8 cellular contexts compared by ENCODE assay signal in genomic region chr7:6448943-6449543, GRCh38. TPM values are rescaled to one million over a fixed set of nuclear protein-coding genes. Genes with fewer than 3 reads are reported as not detected.
DNase-seq lines count a peak whose midpoint lies in the region; ATAC-seq, FAIRE-seq and TF ChIP-seq lines count a peak whose summit lies in the region.

No MANE protein-coding gene starts in this region.

- H3K36me3 ChIP-seq in kidney (ENCODE audit: control insufficient read depth in 1 of 2, insufficient read depth in 2 of 2, low read length in 2 of 2) (peaks cover 0 to 7% of the 10 kb centered on the region in 2 donors), subcutaneous abdominal adipose tissue (ENCODE audit: control insufficient read depth in 5 of 5, insufficient read depth in 5 of 5, low read length in 5 of 5) (peaks cover 6 to 18% (median 11%) of the 10 kb centered on the region in 5 donors)

- H3K27ac Mint-ChIP-seq in activated CD4-positive, alpha-beta T cell treated with anti-CD3 and anti-CD28 coated beads for 36 hours, result peak overlapping the region; percentile 31
- H3K27ac Mint-ChIP-seq in activated CD4-positive, alpha-beta memory T cell treated with anti-CD3 and anti-CD28 coated beads for 36 hours, result no peak overlapping the region

- peak overlapping the region; percentile 94 for H3K4me3 Mint-ChIP-seq in activated CD4-positive, alpha-beta T cell treated with anti-CD3 and anti-CD28 coated beads for 36 hours
- peak overlapping the region; percentile 93 for H3K4me3 Mint-ChIP-seq in activated CD4-positive, alpha-beta memory T cell treated with anti-CD3 and anti-CD28 coated beads for 36 hours

- no peaks in the 10 kb centered on the region for H3K27me3 Mint-ChIP-seq in activated CD4-positive, alpha-beta T cell treated with anti-CD3 and anti-CD28 coated beads for 36 hours
- H3K27me3 Mint-ChIP-seq in activated CD4-positive, alpha-beta memory T cell treated with anti-CD3 and anti-CD28 coated beads for 36 hours, result no peaks in the 10 kb centered on the region

- TF ChIP-seq POLR2A in GM12891 (IDR thresholded peaks at IDR 0.05; ENCODE audit: low read depth, low read length), result no peak

- peaks cover 0 to 7% of the 10 kb centered on the region in 2 donors for H3K4me1 ChIP-seq in kidney (ENCODE audit: control insufficient read depth in 1 of 2, insufficient read depth in 1 of 2, low read depth in 1 of 2, low read length in 2 of 2)
- H3K4me1 ChIP-seq in subcutaneous abdominal adipose tissue (ENCODE audit: control insufficient read depth in 5 of 5, insufficient read depth in 5 of 5, low read length in 5 of 5), result peaks cover 0 to 22% (median 11%) of the 10 kb centered on the region in 5 donors

- no peak overlapping the region for H3K4me3 ChIP-seq in kidney (ENCODE audit: low read length in 2 of 2)
- no peak overlapping the region for H3K4me3 ChIP-seq in subcutaneous abdominal adipose tissue (ENCODE audit: low read depth in 1 of 5, low read length in 5 of 5)

- POLR2A ChIA-PET in activated CD4-positive, alpha-beta T cell treated with anti-CD3 and anti-CD28 coated beads for 36 hours (lab: Charles Lee), result no interaction called here
- POLR2A ChIA-PET in activated CD4-positive, alpha-beta memory T cell treated with anti-CD3 and anti-CD28 coated beads for 36 hours (lab: Charles Lee), result no interaction called here

- DNase-seq in activated CD4-positive, alpha-beta T cell treated with anti-CD3 and anti-CD28 coated beads for 36 hours, result no peak
- DNase-seq in activated CD4-positive, alpha-beta T cell treated with anti-CD3 and anti-CD28 coated beads for 48 hours, result no peak
- no peak for DNase-seq in activated CD4-positive, alpha-beta memory T cell treated with anti-CD3 and anti-CD28 coated beads for 36 hours
- DNase-seq in kidney, result peak; percentile 55
- DNase-seq in GM12891 (ENCODE audit: insufficient read length, low spot score), result no peak
- no peak for DNase-seq in activated CD8-positive, alpha-beta memory T cell treated with anti-CD3 and anti-CD28 coated beads, Interleukin-2, amount 50 U/mL, for 48 hours
- no peak for DNase-seq in NCI-H1417 (lab: John Stamatoyannopoulos, UW)

- no peak for TF ChIP-seq CTCF in kidney (IDR thresholded peaks at IDR 0.05; ENCODE audit: borderline replicate concordance, extremely low read depth, insufficient read depth)

- no peaks in the 10 kb centered on the region for H3K27me3 ChIP-seq in subcutaneous abdominal adipose tissue (ENCODE audit: control insufficient read depth in 5 of 5, insufficient read depth in 4 of 5, low read length in 5 of 5)

- no peaks in the 10 kb centered on the region for H3K9me3 Mint-ChIP-seq in activated CD4-positive, alpha-beta T cell treated with anti-CD3 and anti-CD28 coated beads for 36 hours (ENCODE audit: low read depth)
- no peaks in the 10 kb centered on the region for H3K9me3 Mint-ChIP-seq in activated CD4-positive, alpha-beta memory T cell treated with anti-CD3 and anti-CD28 coated beads for 36 hours

- H3K36me3 Mint-ChIP-seq in activated CD4-positive, alpha-beta T cell treated with anti-CD3 and anti-CD28 coated beads for 36 hours (ENCODE audit: low read depth), result peaks cover 15% of the 10 kb centered on the region
- H3K36me3 Mint-ChIP-seq in activated CD4-positive, alpha-beta memory T cell treated with anti-CD3 and anti-CD28 coated beads for 36 hours, result peaks cover 16% of the 10 kb centered on the region

- no peaks in the 10 kb centered on the region for H3K9me3 ChIP-seq in kidney (ENCODE audit: control insufficient read depth in 1 of 2, low read length in 2 of 2)
- no peaks in the 10 kb centered on the region for H3K9me3 ChIP-seq in subcutaneous abdominal adipose tissue (ENCODE audit: control insufficient read depth in 5 of 5, low read length in 5 of 5)

- FAIRE-seq in kidney (lab: Jason Lieb, UNC), result no peak
- FAIRE-seq in GM12891 (lab: Jason Lieb, UNC), result no peak

- peaks cover 29% of the 10 kb centered on the region for H3K4me1 Mint-ChIP-seq in activated CD4-positive, alpha-beta T cell treated with anti-CD3 and anti-CD28 coated beads for 36 hours
- peaks cover 23% of the 10 kb centered on the region for H3K4me1 Mint-ChIP-seq in activated CD4-positive, alpha-beta memory T cell treated with anti-CD3 and anti-CD28 coated beads for 36 hours (ENCODE audit: low read depth)

- intact Hi-C loops in activated CD4-positive, alpha-beta T cell treated with anti-CD3 and anti-CD28 coated beads for 36 hours (cut with DNase I, micrococcal nuclease), result loop anchor here in 1 of 2 experiments (1.0 kb wide), 1 partner anchor 128 kb away; the partner anchor contains the start of gene ZDHHC4
- intact Hi-C loops in activated CD4-positive, alpha-beta memory T cell treated with anti-CD3 and anti-CD28 coated beads for 36 hours (cut with micrococcal nuclease), result no loop called here
- intact Hi-C loops in kidney (cut with DNase I), result no loop called here

- no peak for ATAC-seq in activated CD4-positive, alpha-beta T cell treated with anti-CD3 and anti-CD28 coated beads for 36 hours

- CTCF ChIA-PET in activated CD4-positive, alpha-beta T cell treated with anti-CD3 and anti-CD28 coated beads for 36 hours (lab: Charles Lee), result no interaction called here
- CTCF ChIA-PET in activated CD4-positive, alpha-beta memory T cell treated with anti-CD3 and anti-CD28 coated beads for 36 hours (lab: Charles Lee), result no interaction called here

- H3K9ac ChIP-seq in kidney (ENCODE audit: low read length in 2 of 2), result no peak overlapping the region
- no peak overlapping the region for H3K9ac ChIP-seq in subcutaneous abdominal adipose tissue (ENCODE audit: low read length in 5 of 5)

- no peak overlapping the region for H3K27ac ChIP-seq in kidney (ENCODE audit: low read depth in 2 of 2, low read length in 2 of 2)
- H3K27ac ChIP-seq in subcutaneous abdominal adipose tissue (ENCODE audit: low read depth, low read length), result peak overlapping the region; percentile 37

TF ChIP-seq in GM12891, 5 proteins besides CTCF, POLR2A, EP300 and RAD21:
- TF ChIP-seq SPI1 (IDR thresholded peaks at IDR 0.05; ENCODE audit: low read depth, low read length) (no peak), POU2F2 (IDR thresholded peaks at IDR 0.05; ENCODE audit: low read depth, low read length) (no peak), TAF1 (IDR thresholded peaks at IDR 0.05; ENCODE audit: low read depth, low read length) (no peak), PAX5 (IDR thresholded peaks at IDR 0.05; ENCODE audit: insufficient read depth, low read length, severe bottlenecking) (no peak), POLR2AphosphoS5 (IDR thresholded peaks at IDR 0.05; ENCODE audit: low read depth, low read length) (no peak)

RNA-seq across cellular contexts. Expression of gene DAGLB, which starts 1.3 kb away (rescaled TPM):
- 10 to 100 TPM in 1 of 2 experiments, 1 to 10 TPM in 1; 9.8 to 15.2 TPM for total RNA-seq in activated CD4-positive, alpha-beta T cell treated with anti-CD3 and anti-CD28 coated beads for 36 hours
- 10 to 100 TPM; 12.8 to 13.6 TPM for total RNA-seq in activated CD4-positive, alpha-beta memory T cell treated with anti-CD3 and anti-CD28 coated beads for 36 hours
- total RNA-seq in kidney, result 25.6 TPM
- 7.7 TPM for polyA plus RNA-seq in kidney (ENCODE audit: insufficient read depth, low read depth, low replicate concordance)
- polyA plus RNA-seq in GM12891 (2012; ENCODE audit: low read depth, missing spikeins), result 4.4 TPM

RNA-seq across cellular contexts. Expression of gene KDELR2, which starts 34.9 kb away (rescaled TPM):
- total RNA-seq in activated CD4-positive, alpha-beta T cell treated with anti-CD3 and anti-CD28 coated beads for 36 hours, result 10 to 100 TPM; 67.2 to 78.7 TPM
- total RNA-seq in activated CD4-positive, alpha-beta memory T cell treated with anti-CD3 and anti-CD28 coated beads for 36 hours, result 10 to 100 TPM; 72.5 to 80.2 TPM
- total RNA-seq in kidney, result 109 TPM
- polyA plus RNA-seq in kidney (ENCODE audit: insufficient read depth, low read depth, low replicate concordance), result 108 TPM
- 27.6 TPM for polyA plus RNA-seq in GM12891 (2012; ENCODE audit: low read depth, missing spikeins)
